Comparison of ENCODE assay signal across 9 cellular contexts in the genomic region with DNA sequence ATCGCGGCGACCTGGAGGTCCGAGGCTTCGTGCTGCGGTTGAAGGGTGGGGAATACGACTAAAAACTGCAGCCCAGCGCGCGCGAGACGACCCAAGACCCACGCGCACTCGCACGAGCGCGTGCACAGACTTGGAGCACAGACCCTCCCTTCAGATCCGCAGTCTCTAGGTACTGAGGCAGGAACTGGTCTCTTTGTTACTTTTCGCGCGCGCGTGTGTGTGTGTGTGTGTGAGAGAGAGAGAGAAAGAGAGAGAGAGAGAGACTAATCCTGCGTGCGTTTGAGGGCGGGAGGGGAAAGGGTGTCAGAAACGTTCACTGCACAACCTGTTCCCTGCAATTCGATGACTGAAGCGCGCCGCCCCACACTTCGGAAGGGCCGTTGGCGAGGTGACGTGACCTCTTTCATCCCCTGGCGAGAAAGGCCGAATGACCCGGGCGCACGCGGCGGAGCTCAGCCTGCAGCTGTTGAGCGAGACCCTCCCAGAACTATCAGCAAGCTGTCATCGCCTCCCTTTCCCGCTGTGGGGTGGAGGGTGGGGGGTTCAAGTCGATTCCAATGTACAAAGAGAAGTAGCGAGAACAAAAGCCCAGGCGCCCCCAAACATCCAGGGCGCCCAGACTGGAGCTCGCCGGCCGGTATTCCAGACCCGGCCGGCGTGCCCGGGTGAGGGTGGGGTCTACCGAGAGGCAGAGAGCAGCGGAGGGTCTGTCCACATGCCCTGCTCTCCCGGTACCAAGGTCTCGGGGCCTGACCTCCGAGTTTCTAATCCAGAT. TPM values are rescaled to one million over a fixed set of nuclear protein-coding genes. Genes with fewer than 3 reads are reported as not detected.
DNase-seq lines count a peak whose midpoint lies in the region; ATAC-seq and TF ChIP-seq lines count a peak whose summit lies in the region.
"Had no signal": no experiment of that assay in that cellular context is flagged by ENCODE, and none has a peak within 500 bp of the region (broad histone marks: within the 10 kb centered on the region; RNA-seq: fewer than 3 reads in every experiment).

No MANE protein-coding gene starts in this region.

- H3K36me3 Mint-ChIP-seq in dendritic cell treated with granulocyte-macrophage colony-stimulating factor and Interleukin-4, amounts not matched to agents 40 ng/mL and 50 ng/mL, for 4 days (ENCODE audit: low read depth) = no peaks in the 10 kb centered on the region
- H3K36me3 Mint-ChIP-seq in progenitor cell of endocrine pancreas (ENCODE audit: insufficient read depth) = peaks cover 11% of the 10 kb centered on the region

- no peaks in the 10 kb centered on the region for H3K9me2 ChIP-seq in PC-9 (ENCODE audit: insufficient read depth)

- no peaks in the 10 kb centered on the region for H3K27me3 ChIP-seq in PC-9 (ENCODE audit: insufficient read depth, low read depth)

- H3K27me3 Mint-ChIP-seq in dendritic cell treated with granulocyte-macrophage colony-stimulating factor and Interleukin-4, amounts not matched to agents 40 ng/mL and 50 ng/mL, for 4 days = peaks cover 94% of the 10 kb centered on the region
- H3K27me3 Mint-ChIP-seq in progenitor cell of endocrine pancreas = peaks cover 17% of the 10 kb centered on the region

- no peak for TF ChIP-seq CTCF in progenitor cell of endocrine pancreas (IDR thresholded peaks at IDR 0.05; ENCODE audit: unreplicated experiment)
- TF ChIP-seq CTCF in PC-9 (conservative IDR thresholded peaks at IDR 0.05) = no peak

- no peak overlapping the region for H2AFZ ChIP-seq in PC-9

- H3K27ac Mint-ChIP-seq in dendritic cell treated with granulocyte-macrophage colony-stimulating factor and Interleukin-4, amounts not matched to agents 40 ng/mL and 50 ng/mL, for 4 days = no peak overlapping the region
- H3K27ac Mint-ChIP-seq in progenitor cell of endocrine pancreas = peak overlapping the region; percentile 94

- BruUV-seq in PC-9 (replicated peaks; lab: Mats Ljungman, UMichigan) = no TSS peak

- H3K4me1 ChIP-seq in PC-9 (replicated peaks; ENCODE audit: insufficient read depth) = 0 out of 2 replicates have a peak, but pooled peaks cover 4% of the 10 kb centered on the region

- H3K79me2 ChIP-seq in PC-9 (ENCODE audit: low read depth) = no peaks in the 10 kb centered on the region

- no peak overlapping the region for H3K4me3 ChIP-seq in PC-9

- H3K4me1 Mint-ChIP-seq in dendritic cell treated with granulocyte-macrophage colony-stimulating factor and Interleukin-4, amounts not matched to agents 40 ng/mL and 50 ng/mL, for 4 days (ENCODE audit: low read depth) = peaks cover 49% of the 10 kb centered on the region
- H3K4me1 Mint-ChIP-seq in progenitor cell of endocrine pancreas (ENCODE audit: low read depth) = peaks cover 34% of the 10 kb centered on the region

- no peaks in the 10 kb centered on the region for H4K20me1 ChIP-seq in PC-9 (ENCODE audit: insufficient read depth)

- CTCF ChIA-PET in PC-9 (lab: Charles Lee) = no interaction called here

- in situ Hi-C loops in KBM-7 (cut with MboI; ENCODE audit: low pct_unique_long_range_greater_than_20kb, low sequenced_read_pairs) = no loop called here

- intact Hi-C loops in dendritic cell treated with granulocyte-macrophage colony-stimulating factor and Interleukin-4, amounts not matched to agents 40 ng/mL and 50 ng/mL, for 4 days (cut with micrococcal nuclease) = no loop called here
- intact Hi-C loops in PC-9 (cut with micrococcal nuclease; ENCODE audit: unreplicated experiment) = no loop called here

- DNase-seq in activated CD8-positive, alpha-beta memory T cell treated with anti-CD3 and anti-CD28 coated beads for 24 hours = peak; percentile 69
- no peak for DNase-seq in activated CD8-positive, alpha-beta memory T cell treated with anti-CD3 and anti-CD28 coated beads, Interleukin-2, amount 50 U/mL, for 48 hours
- DNase-seq in SHP77 (lab: John Stamatoyannopoulos, UW) = peak; percentile 70 to 83
- peak; percentile 35 for DNase-seq in progenitor cell of endocrine pancreas (ENCODE audit: low spot score, unreplicated experiment)
- DNase-seq in KBM-7 = no peak
- no peak for DNase-seq in PC-9

- no peaks in the 10 kb centered on the region for H3K36me3 ChIP-seq in PC-9 (ENCODE audit: low read depth)
- H3K36me3 ChIP-seq: ovary had no signal

- H3K4me2 ChIP-seq in PC-9 = no peak overlapping the region

- H3F3A ChIP-seq in PC-9 (ENCODE audit: insufficient read depth, low read depth) = no peaks in the 10 kb centered on the region

- no peak for ATAC-seq in GM19397 (IDR thresholded peaks at IDR 0.05; ENCODE audit: unreplicated experiment)

- POLR2A ChIA-PET in PC-9 (lab: Charles Lee; ENCODE audit: unreplicated experiment) = no interaction called here

- no peaks in the 10 kb centered on the region for H3K9me3 Mint-ChIP-seq in dendritic cell treated with granulocyte-macrophage colony-stimulating factor and Interleukin-4, amounts not matched to agents 40 ng/mL and 50 ng/mL, for 4 days
- H3K9me3 Mint-ChIP-seq in progenitor cell of endocrine pancreas (ENCODE audit: low read depth) = no peaks in the 10 kb centered on the region

- no peaks in the 10 kb centered on the region for H3K9me3 ChIP-seq in PC-9 (ENCODE audit: insufficient read depth, low read depth)
- H3K9me3 ChIP-seq: ovary had no signal

- H3K27ac ChIP-seq in PC-9 = no peak overlapping the region
- H3K27ac ChIP-seq: ovary had no signal

- peak overlapping the region; percentile 39 for H3K4me3 Mint-ChIP-seq in dendritic cell treated with granulocyte-macrophage colony-stimulating factor and Interleukin-4, amounts not matched to agents 40 ng/mL and 50 ng/mL, for 4 days
- peak overlapping the region; percentile 87 for H3K4me3 Mint-ChIP-seq in progenitor cell of endocrine pancreas (ENCODE audit: low read depth)

RNA-seq across cellular contexts. Expression of a gene that starts 1.5 kb away (rescaled TPM):
- total RNA-seq in progenitor cell of endocrine pancreas = 268 and 276 TPM in 2 replicates
- total RNA-seq in PC-9 (2021) = 1.3 and 2.5 TPM in 2 replicates

RNA-seq across cellular contexts. Expression of a gene that starts 29.8 kb away (rescaled TPM):
- 17.7 and 18.9 TPM in 2 replicates for total RNA-seq in progenitor cell of endocrine pancreas
- 33.8 and 47.6 TPM in 2 replicates for total RNA-seq in PC-9 (2021)

Comparison
In these comparisons a context has a peak if more than half of its experiments do, and no peak if none do; other contexts are left out.
1. DNase-seq: peak in activated CD8-positive, alpha-beta memory T cell treated with anti-CD3 and anti-CD28 coated beads for 24 hours (single experiment), SHP77 (2 of 2) and progenitor cell of endocrine pancreas (single experiment); none in activated CD8-positive, alpha-beta memory T cell treated with anti-CD3 and anti-CD28 coated beads, Interleukin-2, amount 50 U/mL, for 48 hours (single experiment), KBM-7 (single experiment) and PC-9 (0 of 2).
2. RNA of a gene that starts 1.5 kb away (total RNA-seq): 268 to 276 TPM in progenitor cell of endocrine pancreas; 1.3 to 2.5 TPM in PC-9; every median in the first group is over 10 times any median in the second.